23 cellular contexts compared by ENCODE assay signal in genomic region chr6:38195113-38195635, GRCh38.
"Had no signal": no experiment of that assay in that cellular context is flagged by ENCODE, and none has a peak within 500 bp of the region (broad histone marks: within the 10 kb centered on the region; RNA-seq: fewer than 3 reads in every experiment).

No MANE protein-coding gene starts in this region.

- H3K4me1 Mint-ChIP-seq: activated naive CD4-positive, alpha-beta T cell treated with anti-CD3 and anti-CD28 coated beads, Interleukin-2, amount 10 ng/mL, durations not matched to agents 7 days and 5 days; activated naive CD8-positive, alpha-beta T cell treated with anti-CD3 and anti-CD28 coated beads for 36 hours had no signal

- H3K27me3 Mint-ChIP-seq: activated CD8-positive, alpha-beta T cell treated with anti-CD3 and anti-CD28 coated beads for 36 hours; activated naive CD4-positive, alpha-beta T cell treated with anti-CD3 and anti-CD28 coated beads, Interleukin-2, amount 10 ng/mL, durations not matched to agents 7 days and 5 days; activated naive CD8-positive, alpha-beta T cell treated with anti-CD3 and anti-CD28 coated beads for 36 hours had no signal

- H3K27ac Mint-ChIP-seq: activated CD8-positive, alpha-beta T cell treated with anti-CD3 and anti-CD28 coated beads for 36 hours; activated naive CD4-positive, alpha-beta T cell treated with anti-CD3 and anti-CD28 coated beads, Interleukin-2, amount 10 ng/mL, durations not matched to agents 7 days and 5 days; activated naive CD8-positive, alpha-beta T cell treated with anti-CD3 and anti-CD28 coated beads for 36 hours; activated T-helper 2 cell treated with anti-CD3 and anti-CD28 coated beads, Interferon-gamma antibody, Interleukin-2, Interleukin-4, amounts not matched to agents 10 μg/mL and 5 μg/mL and 100 μg/mL, durations not matched to agents 14 hours and 24 hours and 36 hours had no signal

- H3K27ac ChIP-seq: KMS-11, Peyer's patch, RWPE1, SJCRH30 had no signal

- ATAC-seq: activated CD4-positive, CD25-positive, alpha-beta regulatory T cell treated with anti-CD3 and anti-CD28 coated beads, Interleukin-2, amount 50 U/mL, for 24 hours; activated CD8-positive, alpha-beta T cell treated with anti-CD3 and anti-CD28 coated beads for 36 hours had no signal

- H3K27me3 ChIP-seq: Peyer's patch, SJCRH30 had no signal

- H3K36me3 ChIP-seq: SJCRH30 had no signal

- H3K9me3 Mint-ChIP-seq: activated CD8-positive, alpha-beta T cell treated with anti-CD3 and anti-CD28 coated beads for 36 hours; activated naive CD4-positive, alpha-beta T cell treated with anti-CD3 and anti-CD28 coated beads, Interleukin-2, amount 10 ng/mL, durations not matched to agents 7 days and 5 days; activated naive CD8-positive, alpha-beta T cell treated with anti-CD3 and anti-CD28 coated beads for 36 hours; activated T-helper 2 cell treated with anti-CD3 and anti-CD28 coated beads, Interferon-gamma antibody, Interleukin-2, Interleukin-4, amounts not matched to agents 10 μg/mL and 5 μg/mL and 100 μg/mL, durations not matched to agents 14 hours and 24 hours and 36 hours had no signal

- H3K4me1 ChIP-seq: Peyer's patch had no signal

- H3K4me3 ChIP-seq: Peyer's patch, SJCRH30 had no signal

- H3K36me3 Mint-ChIP-seq: activated naive CD4-positive, alpha-beta T cell treated with anti-CD3 and anti-CD28 coated beads, Interleukin-2, amount 10 ng/mL, durations not matched to agents 7 days and 5 days; activated naive CD8-positive, alpha-beta T cell treated with anti-CD3 and anti-CD28 coated beads for 36 hours had no signal

- H3K9me3 ChIP-seq: Peyer's patch, SJCRH30, SK-N-SH had no signal

- H3K4me3 Mint-ChIP-seq: activated CD8-positive, alpha-beta T cell treated with anti-CD3 and anti-CD28 coated beads for 36 hours; activated naive CD4-positive, alpha-beta T cell treated with anti-CD3 and anti-CD28 coated beads, Interleukin-2, amount 10 ng/mL, durations not matched to agents 7 days and 5 days; activated naive CD8-positive, alpha-beta T cell treated with anti-CD3 and anti-CD28 coated beads for 36 hours had no signal

- DNase-seq: activated CD4-positive, alpha-beta T cell treated with anti-CD3 and anti-CD28 coated beads for 4 hours; activated CD8-positive, alpha-beta T cell treated with anti-CD3 and anti-CD28 coated beads for 36 hours; activated gamma-delta T cell treated with Interleukin-2 at 50 U/mL for 16 hours; activated naive CD4-positive, alpha-beta T cell treated with anti-CD3 and anti-CD28 coated beads, Interleukin-2, amount 10 ng/mL, durations not matched to agents 7 days and 5 days; activated naive CD8-positive, alpha-beta T cell treated with anti-CD3 and anti-CD28 coated beads for 36 hours; activated T-cell treated with anti-CD3 and anti-CD28 coated beads for 4 hours; cerebellar nuclear complex; NCI-H1105; NCI-H1436; NCI-H187 treated with DMSO at 0.1 percent for 48 hours; NCI-H345; NCI-H510A; NCI-H774; NK-92 treated with Interleukin-12 subunit alpha and Interleukin-12 subunit beta, amount 100 ng/mL, for 24 hours; Peyer's patch; Right ventricle myocardium superior; SJCRH30; SK-N-SH; T-helper 1 cell had no signal
